1 cellular context compared by ENCODE assay signal in genomic region chr5:140690941-140691924, GRCh38.
TF ChIP-seq lines count a peak whose summit lies in the region.

Gene HARS1 (minus strand): TSS chr5:140691370. CDS start chr5:140691304, 66 bp downstream.
Gene HARS2 (plus strand): TSS chr5:140691455. CDS start chr5:140691649, 194 bp downstream.

TF ChIP-seq in K562, 482 proteins besides CTCF, POLR2A, EP300 and RAD21 (continued from another document):
- TF ChIP-seq CTCFL (IDR thresholded peaks at IDR 0.05; ENCODE audit: borderline replicate concordance, insufficient read depth, low read depth, low read length, poor library complexity, severe bottlenecking) (no peak), TCF7L2 (IDR thresholded peaks at IDR 0.05; ENCODE audit: low read depth, low read length) (no peak), SAFB (IDR thresholded peaks at IDR 0.05; ENCODE audit: borderline replicate concordance, low read depth, low read length) (no peak; the same call in 1 of the 2 replicates), SRSF3 (IDR thresholded peaks at IDR 0.05; ENCODE audit: insufficient read depth, low read length) (no peak), HDAC3 (IDR thresholded peaks at IDR 0.05; ENCODE audit: borderline replicate concordance, partially characterized antibody) (no peak), SRSF7 (optimal IDR thresholded peaks at IDR 0.05; ENCODE audit: low read depth, low read length) (no peak), SIN3A (IDR thresholded peaks at IDR 0.05; ENCODE audit: borderline replicate concordance in 2 of 2, control insufficient read depth in 1 of 2, low read depth in 2 of 2, low read length in 2 of 2) (peak; percentile 84 to 91; a peak in 3 of 4 replicates), U2AF1 (optimal IDR thresholded peaks at IDR 0.05; ENCODE audit: low read depth, low read length) (no peak), HDAC8 (tag; IDR thresholded peaks at IDR 0.05) (no peak), ZNF398 (CRISPR knock-in tag; IDR thresholded peaks at IDR 0.05) (no peak), NR2F6 (CRISPR knock-in tag; IDR thresholded peaks at IDR 0.05) (no peak), ZNF512 (tag; IDR thresholded peaks at IDR 0.05) (no peak), MTA1 (IDR thresholded peaks at IDR 0.05; ENCODE audit: borderline replicate concordance) (no peak; the same call in 1 of the 2 replicates), NCOA2 (IDR thresholded peaks at IDR 0.05; ENCODE audit: partially characterized antibody in 2 of 2) (no peak), HMGN3 (IDR thresholded peaks at IDR 0.05; ENCODE audit: borderline replicate concordance, extremely low read depth, insufficient read length, low read depth, low read length) (no peak), FOXK1 (CRISPR knock-in tag; IDR thresholded peaks at IDR 0.05; ENCODE audit: borderline replicate concordance) (peak; percentile 54; the same call in 1 of the 2 replicates), RCOR1 (IDR thresholded peaks at IDR 0.05; ENCODE audit: borderline replicate concordance in 1 of 2, low read depth in 2 of 2, low read length in 2 of 2) (peak in 1 of 2 experiments; percentile 81; a peak in 3 of 4 replicates), PRPF4 (IDR thresholded peaks at IDR 0.05; ENCODE audit: insufficient read depth, low read depth, low read length, poor library complexity, severe bottlenecking) (no peak), BRF1 (IDR thresholded peaks at IDR 0.05; ENCODE audit: borderline replicate concordance, extremely low read depth, insufficient read length) (no peak), WHSC1 (IDR thresholded peaks at IDR 0.05; ENCODE audit: low read length) (no peak), ZNF75A (CRISPR knock-in tag; IDR thresholded peaks at IDR 0.05) (no peak), SAFB2 (IDR thresholded peaks at IDR 0.05; ENCODE audit: borderline replicate concordance, low read depth, low read length, severe bottlenecking) (no peak), GTF2F1 (IDR thresholded peaks at IDR 0.05; ENCODE audit: low read depth, low read length) (no peak), NR4A1 (CRISPR knock-in tag; IDR thresholded peaks at IDR 0.05) (no peak), NR4A1 (tag; IDR thresholded peaks at IDR 0.05) (0 out of 2 replicates have a peak, but pooled peaks have one; percentile 45), LEF1 (IDR thresholded peaks at IDR 0.05) (peak; percentile 12; the same call in 1 of the 2 replicates), ARHGAP35 (IDR thresholded peaks at IDR 0.05; ENCODE audit: partially characterized antibody) (peak; percentile 45), BCOR (IDR thresholded peaks at IDR 0.05) (peak; percentile 55), KDM1A (IDR thresholded peaks at IDR 0.05) (no peak; a peak in 1 of 4 replicates), REST (CRISPR knock-in tag; IDR thresholded peaks at IDR 0.05; ENCODE audit: low read depth) (peak; percentile 61; the same call in 1 of the 2 replicates), XRCC3 (IDR thresholded peaks at IDR 0.05) (no peak), MLLT1 (IDR thresholded peaks at IDR 0.05) (peak in 1 of 2 experiments; percentile 66; a peak in 2 of 4 replicates), MAFG (tag; conservative IDR thresholded peaks at IDR 0.05) (no peak), SRF (CRISPR knock-in tag; IDR thresholded peaks at IDR 0.05) (peak in 1 of 2 experiments; percentile 61; a peak in 1 of 4 replicates), ATF3 (IDR thresholded peaks at IDR 0.05) (no peak), ATF3 (CRISPR knock-in tag; conservative IDR thresholded peaks at IDR 0.05) (peak; percentile 45), CHAMP1 (IDR thresholded peaks at IDR 0.05) (no peak), ZNF384 (IDR thresholded peaks at IDR 0.05; ENCODE audit: low read depth, low read length) (no peak), DACH1 (IDR thresholded peaks at IDR 0.05; ENCODE audit: partially characterized antibody) (no peak), FOXP1 (CRISPR knock-in tag; IDR thresholded peaks at IDR 0.05) (peak; percentile 77; the same call in 1 of the 2 replicates), SMARCB1 (IDR thresholded peaks at IDR 0.05; ENCODE audit: insufficient read length, low read depth) (no peak), HNRNPH1 (optimal IDR thresholded peaks at IDR 0.05; ENCODE audit: low read depth, low read length) (no peak)
- TF ChIP-seq, protein P1, sequence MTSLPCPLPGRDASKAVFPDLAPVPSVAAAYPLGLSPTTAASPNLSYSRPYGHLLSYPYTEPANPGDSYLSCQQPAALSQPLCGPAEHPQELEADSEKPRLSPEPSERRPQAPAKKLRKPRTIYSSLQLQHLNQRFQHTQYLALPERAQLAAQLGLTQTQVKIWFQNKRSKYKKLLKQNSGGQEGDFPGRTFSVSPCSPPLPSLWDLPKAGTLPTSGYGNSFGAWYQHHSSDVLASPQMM (CRISPR knock-in tag; IDR thresholded peaks at IDR 0.05), result no peak
- TF ChIP-seq, protein P2, sequence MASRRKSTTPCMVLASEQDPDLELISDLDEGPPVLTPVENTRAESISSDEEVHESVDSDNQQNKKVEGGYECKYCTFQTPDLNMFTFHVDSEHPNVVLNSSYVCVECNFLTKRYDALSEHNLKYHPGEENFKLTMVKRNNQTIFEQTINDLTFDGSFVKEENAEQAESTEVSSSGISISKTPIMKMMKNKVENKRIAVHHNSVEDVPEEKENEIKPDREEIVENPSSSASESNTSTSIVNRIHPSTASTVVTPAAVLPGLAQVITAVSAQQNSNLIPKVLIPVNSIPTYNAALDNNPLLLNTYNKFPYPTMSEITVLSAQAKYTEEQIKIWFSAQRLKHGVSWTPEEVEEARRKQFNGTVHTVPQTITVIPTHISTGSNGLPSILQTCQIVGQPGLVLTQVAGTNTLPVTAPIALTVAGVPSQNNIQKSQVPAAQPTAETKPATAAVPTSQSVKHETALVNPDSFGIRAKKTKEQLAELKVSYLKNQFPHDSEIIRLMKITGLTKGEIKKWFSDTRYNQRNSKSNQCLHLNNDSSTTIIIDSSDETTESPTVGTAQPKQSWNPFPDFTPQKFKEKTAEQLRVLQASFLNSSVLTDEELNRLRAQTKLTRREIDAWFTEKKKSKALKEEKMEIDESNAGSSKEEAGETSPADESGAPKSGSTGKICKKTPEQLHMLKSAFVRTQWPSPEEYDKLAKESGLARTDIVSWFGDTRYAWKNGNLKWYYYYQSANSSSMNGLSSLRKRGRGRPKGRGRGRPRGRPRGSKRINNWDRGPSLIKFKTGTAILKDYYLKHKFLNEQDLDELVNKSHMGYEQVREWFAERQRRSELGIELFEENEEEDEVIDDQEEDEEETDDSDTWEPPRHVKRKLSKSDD (conservative IDR thresholded peaks at IDR 0.05; ENCODE audit: low read length), result no peak
